Comparison of ENCODE assay signal across 19 cellular contexts in the genomic region with DNA sequence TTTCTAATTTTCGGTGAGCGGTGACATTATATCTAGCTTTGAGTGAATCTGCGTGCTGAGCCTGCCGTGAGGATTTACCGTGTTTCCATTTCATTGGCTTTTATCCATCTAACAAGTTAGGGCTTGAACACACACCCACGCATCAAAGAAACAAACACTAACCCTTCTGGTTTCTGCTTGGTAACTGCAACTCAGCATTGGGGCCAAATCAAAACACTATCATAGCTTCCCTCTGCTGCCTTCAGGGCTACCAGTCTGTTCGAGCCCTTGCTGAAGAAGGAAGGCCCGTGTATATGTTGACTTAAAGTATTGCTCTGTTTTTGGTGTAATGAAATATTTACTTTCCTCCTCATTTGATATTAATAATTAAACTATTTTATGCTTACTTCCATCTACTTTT.
"Had no signal": no experiment of that assay in that cellular context is flagged by ENCODE, and none has a peak within 500 bp of the region (broad histone marks: within the 10 kb centered on the region; RNA-seq: fewer than 3 reads in every experiment).

No MANE protein-coding gene starts in this region.

- H3K4me1 ChIP-seq: colonic mucosa had no signal

- H3K36me3 Mint-ChIP-seq: natural killer cell treated with Interleukin-12 subunit alpha and Interleukin-12 subunit beta and Interleukin-15 and Interleukin-18, amount 100 ng/mL, for 72 hours had no signal

- H3K27me3 ChIP-seq: colonic mucosa, suprapubic skin, upper lobe of left lung had no signal

- H3K27me3 Mint-ChIP-seq: activated CD4-positive, alpha-beta memory T cell treated with anti-CD3 and anti-CD28 coated beads for 36 hours; activated CD8-positive, alpha-beta memory T cell treated with anti-CD3 and anti-CD28 coated beads, Interleukin-2, amount 10 ng/mL, durations not matched to agents 7 days and 5 days; activated T-cell treated with anti-CD3 and anti-CD28 coated beads, Interleukin-2, amount 50 U/mL, for 24 hours; natural killer cell treated with Interleukin-12 subunit alpha and Interleukin-12 subunit beta and Interleukin-15 and Interleukin-18, amount 100 ng/mL, for 72 hours had no signal

- H3K9me3 ChIP-seq: colonic mucosa, suprapubic skin, upper lobe of left lung had no signal

- H3K4me3 ChIP-seq: colonic mucosa, suprapubic skin, upper lobe of left lung had no signal

- H3K27ac Mint-ChIP-seq: activated CD4-positive, alpha-beta memory T cell treated with anti-CD3 and anti-CD28 coated beads for 36 hours; activated CD8-positive, alpha-beta memory T cell treated with anti-CD3 and anti-CD28 coated beads, Interleukin-2, amount 10 ng/mL, durations not matched to agents 7 days and 5 days; activated T-cell treated with anti-CD3 and anti-CD28 coated beads, Interleukin-2, amount 50 U/mL, for 24 hours; natural killer cell treated with Interleukin-12 subunit alpha and Interleukin-12 subunit beta and Interleukin-15 and Interleukin-18, amount 100 ng/mL, for 72 hours had no signal

- DNase-seq: activated CD4-positive, alpha-beta memory T cell treated with anti-CD3 and anti-CD28 coated beads for 36 hours; activated CD4-positive, alpha-beta T cell treated with anti-CD3 and anti-CD28 coated beads for 1 hour; activated CD8-positive, alpha-beta memory T cell treated with anti-CD3 and anti-CD28 coated beads, Interleukin-2, amount 10 ng/mL, durations not matched to agents 7 days and 5 days; activated naive CD4-positive, alpha-beta T cell treated with anti-CD3 and anti-CD28 coated beads, Interleukin-2, amount 50 U/mL, for 16 hours; activated T-cell treated with anti-CD3 and anti-CD28 coated beads, Interleukin-2, amount 50 U/mL, for 24 hours; central memory CD4-positive, alpha-beta T cell; colonic mucosa; foreskin melanocyte; kidney glomerular epithelial cell; mesendoderm; nucleus accumbens; small intestine; stimulated activated CD4-positive, alpha-beta T cell treated with anti-CD3 and anti-CD28 coated beads, Interleukin-4, amount 100 ng/mL, for 4 hours; stimulated activated CD8-positive, alpha-beta memory T cell treated with anti-CD3 and anti-CD28 coated beads, Interleukin-4, amount 100 ng/mL, for 48 hours; stimulated activated naive CD8-positive, alpha-beta T cell treated with anti-CD3 and anti-CD28 coated beads, Interleukin-15, Interleukin-2, amounts not matched to agents 100 U/mL and 50 U/mL, for 24 hours; upper lobe of left lung had no signal

- H3K27ac ChIP-seq: colonic mucosa, suprapubic skin, upper lobe of left lung, VCaP had no signal

- H3K4me3 Mint-ChIP-seq: activated CD4-positive, alpha-beta memory T cell treated with anti-CD3 and anti-CD28 coated beads for 36 hours; activated CD8-positive, alpha-beta memory T cell treated with anti-CD3 and anti-CD28 coated beads, Interleukin-2, amount 10 ng/mL, durations not matched to agents 7 days and 5 days; activated T-cell treated with anti-CD3 and anti-CD28 coated beads, Interleukin-2, amount 50 U/mL, for 24 hours; natural killer cell treated with Interleukin-12 subunit alpha and Interleukin-12 subunit beta and Interleukin-15 and Interleukin-18, amount 100 ng/mL, for 72 hours had no signal

- H3K9me3 Mint-ChIP-seq: activated CD4-positive, alpha-beta memory T cell treated with anti-CD3 and anti-CD28 coated beads for 36 hours; activated T-cell treated with anti-CD3 and anti-CD28 coated beads, Interleukin-2, amount 50 U/mL, for 24 hours; natural killer cell treated with Interleukin-12 subunit alpha and Interleukin-12 subunit beta and Interleukin-15 and Interleukin-18, amount 100 ng/mL, for 72 hours had no signal

- H3K36me3 ChIP-seq: colonic mucosa had no signal
